Comparison of ENCODE assay signal across 21 cellular contexts in genomic region chr2:135694711-135695110, GRCh38. TPM values are rescaled to one million over a fixed set of nuclear protein-coding genes. Genes with fewer than 3 reads are reported as not detected.
DNase-seq lines count a peak whose midpoint lies in the region; ATAC-seq lines count a peak whose summit lies in the region.
"Had no signal": no experiment of that assay in that cellular context is flagged by ENCODE, and none has a peak within 500 bp of the region (broad histone marks: within the 10 kb centered on the region; RNA-seq: fewer than 3 reads in every experiment).

No MANE protein-coding gene starts in this region.

- no peaks in the 10 kb centered on the region for H3K36me3 ChIP-seq in CD4-positive, CD25-positive, alpha-beta regulatory T cell (ENCODE audit: control insufficient read depth, insufficient read depth, low read length)
- H3K36me3 ChIP-seq: esophagus squamous epithelium had no signal

- peaks cover 0 to 3% (median 0%) of the 10 kb centered on the region in 7 donors for H3K9me3 Mint-ChIP-seq in CD4-positive, CD25-positive, alpha-beta regulatory T cell
- H3K9me3 Mint-ChIP-seq in activated CD4-positive, alpha-beta T cell treated with anti-CD3 and anti-CD28 coated beads for 36 hours (ENCODE audit: low read depth): no peaks in the 10 kb centered on the region
- H3K9me3 Mint-ChIP-seq: stimulated activated naive CD8-positive, alpha-beta T cell treated with anti-CD3 and anti-CD28 coated beads, Interleukin-15, Interleukin-2, amounts not matched to agents 100 ng/mL and 50 ng/mL, for 24 hours had no signal

- H3K36me3 Mint-ChIP-seq in CD4-positive, CD25-positive, alpha-beta regulatory T cell: peaks cover 24% of the 10 kb centered on the region
- H3K36me3 Mint-ChIP-seq in activated CD4-positive, alpha-beta T cell treated with anti-CD3 and anti-CD28 coated beads for 36 hours (ENCODE audit: low read depth): peaks cover 8% of the 10 kb centered on the region

- no peak for DNase-seq in CD4-positive, CD25-positive, alpha-beta regulatory T cell
- DNase-seq in DMS79 treated with DMSO at 0.1 percent for 48 hours (lab: John Stamatoyannopoulos, UW) (peak; percentile 29), astrocyte of the hippocampus (ENCODE audit: low read depth, low spot score) (peak; percentile 16), lung microvascular endothelial cell (ENCODE audit: low read depth in 2 of 2) (peak; percentile 21 to 77), MV-4-11 (lab: John Stamatoyannopoulos, UW) (no peak), NCI-H1694 treated with DMSO at 0.1 percent for 48 hours (lab: John Stamatoyannopoulos, UW) (no peak)
- DNase-seq in activated CD4-positive, alpha-beta T cell treated with anti-CD3 and anti-CD28 coated beads for 36 hours: no peak
- DNase-seq: activated CD8-positive, alpha-beta memory T cell treated with anti-CD3 and anti-CD28 coated beads, Interleukin-2, amount 10 ng/mL, durations not matched to agents 7 days and 5 days; activated effector memory CD4-positive, alpha-beta T cell treated with Interleukin-2 at 50 U/mL for 16 hours; esophagus squamous epithelium; hippocampal formation; kidney glomerular epithelial cell; NCI-H146; NCI-H82; SW 1271; upper lobe of left lung had no signal

- intact Hi-C loops in activated CD4-positive, alpha-beta T cell treated with anti-CD3 and anti-CD28 coated beads for 36 hours (cut with DNase I, micrococcal nuclease): loop anchor here in 1 of 2 experiments (5.0 kb wide), 1 partner anchor 32 kb away; no protein-coding TSS in a partner anchor

- H3K9me3 ChIP-seq in CD4-positive, CD25-positive, alpha-beta regulatory T cell (ENCODE audit: control insufficient read depth in 2 of 2, low read length in 2 of 2): no peaks in the 10 kb centered on the region
- H3K9me3 ChIP-seq: BLaER1 treated with 17β-estradiol and CSF1 and Interleukin-3, amounts not matched to agents 10 nM and 100 nM; esophagus squamous epithelium; upper lobe of left lung had no signal

- H3K4me3 Mint-ChIP-seq in CD4-positive, CD25-positive, alpha-beta regulatory T cell: no peak overlapping the region
- no peak overlapping the region for H3K4me3 Mint-ChIP-seq in activated CD4-positive, alpha-beta T cell treated with anti-CD3 and anti-CD28 coated beads for 36 hours
- H3K4me3 Mint-ChIP-seq: activated CD8-positive, alpha-beta memory T cell treated with anti-CD3 and anti-CD28 coated beads, Interleukin-2, amount 10 ng/mL, durations not matched to agents 7 days and 5 days; stimulated activated naive CD8-positive, alpha-beta T cell treated with anti-CD3 and anti-CD28 coated beads, Interleukin-15, Interleukin-2, amounts not matched to agents 100 ng/mL and 50 ng/mL, for 24 hours had no signal

- POLR2A ChIA-PET in activated CD4-positive, alpha-beta T cell treated with anti-CD3 and anti-CD28 coated beads for 36 hours (lab: Charles Lee): no interaction called here

- no peaks in the 10 kb centered on the region for H3K27me3 ChIP-seq in CD4-positive, CD25-positive, alpha-beta regulatory T cell (ENCODE audit: control insufficient read depth, insufficient read depth, low read length)
- H3K27me3 ChIP-seq: BLaER1 treated with 17β-estradiol and CSF1 and Interleukin-3, amounts not matched to agents 10 nM and 100 nM; esophagus squamous epithelium; upper lobe of left lung had no signal

- peaks cover 7 to 10% (median 9%) of the 10 kb centered on the region in 4 donors for H3K4me1 Mint-ChIP-seq in CD4-positive, CD25-positive, alpha-beta regulatory T cell
- peaks cover 12% of the 10 kb centered on the region for H3K4me1 Mint-ChIP-seq in activated CD4-positive, alpha-beta T cell treated with anti-CD3 and anti-CD28 coated beads for 36 hours

- no peak overlapping the region for H3K4me3 ChIP-seq in CD4-positive, CD25-positive, alpha-beta regulatory T cell (ENCODE audit: low read depth, low read length)
- H3K4me3 ChIP-seq: BLaER1 treated with 17β-estradiol and CSF1 and Interleukin-3, amounts not matched to agents 10 nM and 100 nM; esophagus squamous epithelium; upper lobe of left lung had no signal

- no peak for ATAC-seq in CD4-positive, CD25-positive, alpha-beta regulatory T cell (ENCODE audit: low read depth in 2 of 2)
- ATAC-seq in activated CD4-positive, alpha-beta T cell treated with anti-CD3 and anti-CD28 coated beads for 36 hours: no peak
- ATAC-seq in GM21381 (IDR thresholded peaks at IDR 0.05; ENCODE audit: unreplicated experiment): no peak
- ATAC-seq: activated CD8-positive, alpha-beta memory T cell treated with anti-CD3 and anti-CD28 coated beads, Interleukin-2, amount 10 ng/mL, durations not matched to agents 7 days and 5 days had no signal

- CTCF ChIA-PET in activated CD4-positive, alpha-beta T cell treated with anti-CD3 and anti-CD28 coated beads for 36 hours (lab: Charles Lee): interaction anchor here (1.5 kb wide), 1 partner anchor 15 kb away, joined by 4 read pairs; no protein-coding TSS in a partner anchor

- H3K27ac ChIP-seq in CD4-positive, CD25-positive, alpha-beta regulatory T cell (ENCODE audit: insufficient read depth, low read length, poor library complexity, severe bottlenecking): no peak overlapping the region
- H3K27ac ChIP-seq: BLaER1 treated with 17β-estradiol and CSF1 and Interleukin-3, amounts not matched to agents 10 nM and 100 nM; esophagus squamous epithelium; parathyroid adenoma; upper lobe of left lung; VCaP had no signal

- peak overlapping the region in 2 of 3 donors; percentile 1 to 69 for H3K27ac Mint-ChIP-seq in CD4-positive, CD25-positive, alpha-beta regulatory T cell
- H3K27ac Mint-ChIP-seq in activated CD4-positive, alpha-beta T cell treated with anti-CD3 and anti-CD28 coated beads for 36 hours: no peak overlapping the region
- H3K27ac Mint-ChIP-seq: activated CD8-positive, alpha-beta memory T cell treated with anti-CD3 and anti-CD28 coated beads, Interleukin-2, amount 10 ng/mL, durations not matched to agents 7 days and 5 days; stimulated activated naive CD8-positive, alpha-beta T cell treated with anti-CD3 and anti-CD28 coated beads, Interleukin-15, Interleukin-2, amounts not matched to agents 100 ng/mL and 50 ng/mL, for 24 hours had no signal

- no peaks in the 10 kb centered on the region for H3K27me3 Mint-ChIP-seq in CD4-positive, CD25-positive, alpha-beta regulatory T cell
- H3K27me3 Mint-ChIP-seq in activated CD4-positive, alpha-beta T cell treated with anti-CD3 and anti-CD28 coated beads for 36 hours: no peaks in the 10 kb centered on the region
- H3K27me3 Mint-ChIP-seq: activated CD8-positive, alpha-beta memory T cell treated with anti-CD3 and anti-CD28 coated beads, Interleukin-2, amount 10 ng/mL, durations not matched to agents 7 days and 5 days; stimulated activated naive CD8-positive, alpha-beta T cell treated with anti-CD3 and anti-CD28 coated beads, Interleukin-15, Interleukin-2, amounts not matched to agents 100 ng/mL and 50 ng/mL, for 24 hours had no signal

- peaks cover 3% of the 10 kb centered on the region for H3K4me1 ChIP-seq in CD4-positive, CD25-positive, alpha-beta regulatory T cell (ENCODE audit: control insufficient read depth, insufficient read depth, low read length, poor library complexity, severe bottlenecking)
- H3K4me1 ChIP-seq: esophagus squamous epithelium had no signal

RNA-seq across cellular contexts. Expression of gene UBXN4, which starts 46.9 kb away (rescaled TPM):
- 177 TPM for total RNA-seq in CD4-positive, CD25-positive, alpha-beta regulatory T cell
- polyA plus RNA-seq in CD4-positive, CD25-positive, alpha-beta regulatory T cell: 100 to 1,000 TPM; 101 to 163 (median 119) TPM
- 40.3 and 42.7 TPM in 2 replicates for total RNA-seq in lung microvascular endothelial cell
- 100 to 1,000 TPM in 1 of 2 experiments, 10 to 100 TPM in 1; 97.0 to 104 TPM for total RNA-seq in activated CD4-positive, alpha-beta T cell treated with anti-CD3 and anti-CD28 coated beads for 36 hours

Comparison
In these comparisons a context has a peak if more than half of its experiments do, and no peak if none do; other contexts are left out.
1. DNase-seq: peak in DMS79 treated with DMSO at 0.1 percent for 48 hours (single experiment), astrocyte of the hippocampus (single experiment) and lung microvascular endothelial cell (2 of 2); none in CD4-positive, CD25-positive, alpha-beta regulatory T cell (0 of 3), MV-4-11 (single experiment), activated CD4-positive, alpha-beta T cell treated with anti-CD3 and anti-CD28 coated beads for 36 hours (single experiment) and NCI-H1694 treated with DMSO at 0.1 percent for 48 hours (single experiment).